ENCODE assay signal across 8 cellular contexts in the genomic region with DNA sequence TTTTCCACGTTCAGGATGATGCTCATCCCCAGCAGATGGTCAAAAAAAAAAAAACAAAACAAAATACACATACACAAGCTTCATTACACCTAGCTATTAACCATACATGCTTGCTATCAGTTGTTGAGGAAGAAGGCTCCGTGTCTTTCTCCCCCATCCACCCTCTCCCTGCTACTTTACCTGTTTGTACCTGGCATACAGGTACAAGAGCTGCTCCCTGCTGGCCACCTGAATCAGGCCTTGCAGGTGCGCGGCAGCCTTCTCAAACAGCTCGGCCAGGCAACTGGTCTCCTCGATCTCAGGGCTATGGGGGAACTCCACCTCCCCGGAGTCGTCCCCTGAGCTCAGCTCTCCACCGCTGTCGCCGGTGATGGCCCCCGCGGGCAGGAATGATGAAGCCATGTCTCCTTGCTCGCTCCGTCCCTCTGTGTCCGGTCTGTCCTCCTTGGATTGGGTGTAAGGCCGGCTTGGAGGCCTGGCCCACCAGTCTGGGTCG. TPM values are rescaled to one million over a fixed set of nuclear protein-coding genes. Genes with fewer than 3 reads are reported as not detected.
DNase-seq lines count a peak whose midpoint lies in the region; ATAC-seq and TF ChIP-seq lines count a peak whose summit lies in the region.

No MANE protein-coding gene starts in this region.

- no peaks in the 10 kb centered on the region for H3K9me3 ChIP-seq in lower lobe of right lung

- intact Hi-C loops in lower lobe of right lung (cut with DNase I): no loop called here

- H3K36me3 ChIP-seq in lower lobe of right lung (no peaks in the 10 kb centered on the region), urinary bladder (ENCODE audit: insufficient read depth) (no peaks in the 10 kb centered on the region)

- H3K4me3 ChIP-seq in astrocyte of the cerebellum (ENCODE audit: low read depth, low read length) (peak overlapping the region; percentile 91), lower lobe of right lung (peak overlapping the region; percentile 81), urinary bladder (ENCODE audit: low read depth, low read length) (peak overlapping the region; percentile 69)

- WGBS in urinary bladder: under 1% methylated on average over 18 of the region's 18 CpGs

- H3K27me3 ChIP-seq in lower lobe of right lung (ENCODE audit: low read depth): no peaks in the 10 kb centered on the region

- H3K27ac ChIP-seq in lower lobe of right lung (peak overlapping the region; percentile 92), urinary bladder (ENCODE audit: low read depth) (peak overlapping the region; percentile 82)

- in situ Hi-C loops in astrocyte of the cerebellum (cut with HindIII; ENCODE audit: low sequenced_read_pairs): loop anchor here (10.0 to 25.0 kb wide), 3 partner anchors 353 to 663 kb away; a partner anchor contains a TSS

- H3K4me1 ChIP-seq in lower lobe of right lung: peaks cover 31% of the 10 kb centered on the region
- no peaks in the 10 kb centered on the region for H3K4me1 ChIP-seq in urinary bladder (ENCODE audit: insufficient read depth)

- ATAC-seq in HG02852 (IDR thresholded peaks at IDR 0.05; ENCODE audit: unreplicated experiment) (peak; percentile 31), lower lobe of right lung (peak in 1 of 2 donors; percentile 69)

- no peak for TF ChIP-seq CTCF in astrocyte of the cerebellum (IDR thresholded peaks at IDR 0.05; ENCODE audit: low read depth, low read length, missing control alignments)
- TF ChIP-seq CTCF in lower lobe of right lung (IDR thresholded peaks at IDR 0.05): no peak

- DNase-seq in stimulated activated CD8-positive, alpha-beta memory T cell treated with anti-CD3 and anti-CD28 coated beads, Interleukin-7, amount 100 ng/mL, for 24 hours (ENCODE audit: low read depth): peak; percentile 18
- DNase-seq in stimulated activated CD8-positive, alpha-beta memory T cell treated with anti-CD3 and anti-CD28 coated beads, Interleukin-4, amount 100 ng/mL, for 48 hours: no peak
- peak; percentile 31 for DNase-seq in NCI-H2029 treated with DMSO at 0.1 percent for 48 hours (lab: John Stamatoyannopoulos, UW)
- no peak for DNase-seq in astrocyte of the cerebellum (ENCODE audit: low read depth)
- no peak for DNase-seq in lower lobe of right lung
- DNase-seq in NK-92 treated with Interleukin-12 subunit alpha and Interleukin-12 subunit beta, amount 100 ng/mL, for 24 hours (lab: John Stamatoyannopoulos, UW): no peak

RNA-seq across cellular contexts. Expression of a gene that starts 0.5 kb away (rescaled TPM):
- total RNA-seq in lower lobe of right lung (37.4 TPM), urinary bladder (51.0 TPM)
- polyA plus RNA-seq in urinary bladder: 36.7 TPM

RNA-seq across cellular contexts. Expression of a gene that starts 56.9 kb away (rescaled TPM):
- not detected for total RNA-seq in lower lobe of right lung
- 0.26 TPM for total RNA-seq in urinary bladder
- not detected for polyA plus RNA-seq in urinary bladder

Comparison
In these comparisons a context has a peak if more than half of its experiments do, and no peak if none do; other contexts are left out.
1. DNase-seq: peak in stimulated activated CD8-positive, alpha-beta memory T cell treated with anti-CD3 and anti-CD28 coated beads, Interleukin-7, amount 100 ng/mL, for 24 hours (single experiment) and NCI-H2029 treated with DMSO at 0.1 percent for 48 hours (single experiment); none in stimulated activated CD8-positive, alpha-beta memory T cell treated with anti-CD3 and anti-CD28 coated beads, Interleukin-4, amount 100 ng/mL, for 48 hours (single experiment), astrocyte of the cerebellum (single experiment), lower lobe of right lung (single experiment) and NK-92 treated with Interleukin-12 subunit alpha and Interleukin-12 subunit beta, amount 100 ng/mL, for 24 hours (single experiment).
2. Peak in every context shown above with its lines, with median percentiles within 50 percentile points of each other: H3K4me3 ChIP-seq.